10 cellular contexts compared by ENCODE assay signal in genomic region chr1:208107817-208108608, GRCh38.
DNase-seq lines count a peak whose midpoint lies in the region; ATAC-seq and TF ChIP-seq lines count a peak whose summit lies in the region.
"Had no signal": no experiment of that assay in that cellular context is flagged by ENCODE, and none has a peak within 500 bp of the region (broad histone marks: within the 10 kb centered on the region; RNA-seq: fewer than 3 reads in every experiment).

No MANE protein-coding gene starts in this region.

- H3K4me3 ChIP-seq in HEK293 (ENCODE audit: low read depth, low read length) (no peak overlapping the region), adipocyte (ENCODE audit: low read length) (no peak overlapping the region), stomach smooth muscle (ENCODE audit: low read length in 2 of 2) (no peak overlapping the region)
- H3K4me3 ChIP-seq: skin epidermis had no signal

- POLR2A ChIA-PET in HEK293 (lab: Yijun Ruan, JAX) = no interaction called here

- no peaks in the 10 kb centered on the region for H3K9me3 ChIP-seq in HEK293 (ENCODE audit: control insufficient read depth, insufficient read depth, low read depth, low read length)
- no peaks in the 10 kb centered on the region for H3K9me3 ChIP-seq in adipocyte (ENCODE audit: control insufficient read depth, low read length)
- no peaks in the 10 kb centered on the region for H3K9me3 ChIP-seq in stomach smooth muscle (ENCODE audit: control insufficient read depth in 2 of 2, low read length in 2 of 2)

- CTCF ChIA-PET in HEK293 (lab: Yijun Ruan, JAX) = interaction anchor here (0.6 to 1.0 kb wide), 2 partner anchors 52 to 130 kb away, joined by 3 read pairs; no protein-coding TSS in a partner anchor

- no peaks in the 10 kb centered on the region for H3K4me1 ChIP-seq in HEK293 (ENCODE audit: control insufficient read depth, insufficient read depth, low read length)
- H3K4me1 ChIP-seq in adipocyte (ENCODE audit: control insufficient read depth, insufficient read depth, low read length) = peaks cover 13% of the 10 kb centered on the region
- H3K4me1 ChIP-seq in stomach smooth muscle (ENCODE audit: control insufficient read depth, insufficient read depth, low read length) = peaks cover 13% of the 10 kb centered on the region

- H3K9ac ChIP-seq in adipocyte (ENCODE audit: low read length) (no peak overlapping the region), stomach smooth muscle (ENCODE audit: low read length in 2 of 2) (no peak overlapping the region)

- H3K27ac ChIP-seq in HEK293 (ENCODE audit: extremely low read depth, low read depth, low read length) (no peak overlapping the region), stomach smooth muscle (ENCODE audit: low read length) (peak overlapping the region; percentile 24)
- H3K27ac ChIP-seq: skin epidermis had no signal

- H3K36me3 ChIP-seq in HEK293 (ENCODE audit: control insufficient read depth in 2 of 2, insufficient read depth in 1 of 2, low read length in 2 of 2) = no peaks in the 10 kb centered on the region
- no peaks in the 10 kb centered on the region for H3K36me3 ChIP-seq in adipocyte (ENCODE audit: control insufficient read depth, insufficient read depth, low read length, severe bottlenecking)
- no peaks in the 10 kb centered on the region for H3K36me3 ChIP-seq in stomach smooth muscle (ENCODE audit: control insufficient read depth in 2 of 2, insufficient read depth in 2 of 2, low read length in 2 of 2)

- H3K27me3 ChIP-seq in adipocyte (replicated peaks; ENCODE audit: control insufficient read depth, insufficient read depth, low read length) (peaks cover 20% of the 10 kb centered on the region), stomach smooth muscle (ENCODE audit: control insufficient read depth in 1 of 2, insufficient read depth in 2 of 2, low read length in 2 of 2) (no peaks in the 10 kb centered on the region)

- no peak for TF ChIP-seq CTCF in HEK293 (tag by site-specific recombination; IDR thresholded peaks at IDR 0.05)

- DNase-seq in adipocyte (ENCODE audit: low read depth) = peak; percentile 58
- peak; percentile 91 for DNase-seq in iris pigment epithelial cell (ENCODE audit: low read depth)
- no peak for DNase-seq in HT-29 (ENCODE audit: low spot score)
- no peak for DNase-seq in AML-193 (lab: John Stamatoyannopoulos, UW)
- DNase-seq in hippocampal formation (lab: John Stamatoyannopoulos, UW) = no peak
- DNase-seq: GDM1 had no signal

- no peak for ATAC-seq in GM19463 (IDR thresholded peaks at IDR 0.05; ENCODE audit: unreplicated experiment)

TF ChIP-seq in HEK293, 187 proteins besides CTCF, POLR2A, EP300 and RAD21:
- TF ChIP-seq PRDM6 (tag by site-specific recombination; IDR thresholded peaks at IDR 0.05) (peak; percentile 73), ZBTB20 (tag by site-specific recombination; IDR thresholded peaks at IDR 0.05) (peak; percentile 66), ZNF707 (tag by site-specific recombination; IDR thresholded peaks at IDR 0.05) (no peak), KLF10 (tag by site-specific recombination; IDR thresholded peaks at IDR 0.05) (no peak), GLIS1 (tag by site-specific recombination; IDR thresholded peaks at IDR 0.05) (peak; percentile 38; the same call in 1 of the 2 replicates), ZBTB48 (tag by site-specific recombination; IDR thresholded peaks at IDR 0.05) (0 out of 2 replicates have a peak, but pooled peaks have one; percentile 15), FEZF1 (tag by site-specific recombination; IDR thresholded peaks at IDR 0.05) (no peak), ZFHX2 (tag by site-specific recombination; conservative IDR thresholded peaks at IDR 0.05) (0 out of 2 replicates have a peak, but pooled peaks have one; percentile 18), PRDM10 (tag by site-specific recombination; IDR thresholded peaks at IDR 0.05) (peak; percentile 80), ZNF600 (tag by site-specific recombination; IDR thresholded peaks at IDR 0.05) (peak; percentile 23; the same call in 1 of the 2 replicates), ZFP3 (tag by site-specific recombination; IDR thresholded peaks at IDR 0.05; ENCODE audit: low read depth) (no peak), SP7 (tag by site-specific recombination; IDR thresholded peaks at IDR 0.05) (peak; percentile 92)
TF ChIP-seq in HEK293: peak in this region for 8.

Comparison
In these comparisons a context has a peak if more than half of its experiments do, and no peak if none do; other contexts are left out.
1. DNase-seq: peak in adipocyte (single experiment) and iris pigment epithelial cell (single experiment); none in HT-29 (single experiment), AML-193 (0 of 2) and hippocampal formation (0 of 2).